20 cellular contexts compared by ENCODE assay signal in the genomic region with DNA sequence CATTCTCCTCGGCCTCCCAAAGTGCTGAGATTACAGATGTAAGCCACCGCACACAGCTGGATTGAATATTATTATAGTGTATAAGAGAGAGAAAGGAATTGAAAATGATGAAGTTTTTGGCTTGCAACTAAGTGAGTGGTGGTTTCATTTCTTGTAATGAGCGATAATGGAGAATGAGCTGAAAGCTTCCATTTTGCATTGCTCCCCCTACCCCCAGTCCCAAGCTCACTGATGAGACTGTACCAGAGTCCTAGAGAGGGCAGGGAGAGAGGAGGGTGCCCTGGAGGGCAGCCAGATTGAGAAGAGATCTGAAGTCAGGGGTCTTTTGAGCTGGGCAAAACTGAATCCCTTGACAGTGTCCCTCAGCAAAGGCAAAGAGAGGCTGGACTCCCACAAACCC. TPM values are rescaled to one million over a fixed set of nuclear protein-coding genes. Genes with fewer than 3 reads are reported as not detected.
DNase-seq lines count a peak whose midpoint lies in the region; ATAC-seq, FAIRE-seq and TF ChIP-seq lines count a peak whose summit lies in the region.
"Had no signal": no experiment of that assay in that cellular context is flagged by ENCODE, and none has a peak within 500 bp of the region (broad histone marks: within the 10 kb centered on the region; RNA-seq: fewer than 3 reads in every experiment).

No MANE protein-coding gene starts in this region.

- no peak for TF ChIP-seq RAD21 in K562 (CRISPR knock-in tag; conservative IDR thresholded peaks at IDR 0.05 in 1 of 2, IDR thresholded peaks at IDR 0.05 in 1 of 2)

- no TSS peak for BruUV-seq in K562 (replicated peaks; lab: Mats Ljungman, UMichigan)

- H3K4me2 ChIP-seq in OCI-LY3 (ENCODE audit: low read length) (peak overlapping the region; percentile 63), K562 (ENCODE audit: insufficient read depth, low read length) (no peak overlapping the region)
- H3K4me2 ChIP-seq: BLaER1 had no signal

- H3K79me2 ChIP-seq in OCI-LY3 (ENCODE audit: low read length) (no peaks in the 10 kb centered on the region), K562 (ENCODE audit: control insufficient read depth, insufficient read depth, low read length) (no peaks in the 10 kb centered on the region)

- TF ChIP-seq CTCF in OCI-LY3 (IDR thresholded peaks at IDR 0.05; ENCODE audit: low read depth, low read length) (no peak), K562 (IDR thresholded peaks at IDR 0.05 in 2 of 3, conservative IDR thresholded peaks at IDR 0.05 in 1 of 3; ENCODE audit: insufficient read depth in 2 of 3, low read depth in 1 of 3, low read length in 3 of 3) (no peak)

- H3K27ac Mint-ChIP-seq in stimulated activated effector memory CD8-positive, alpha-beta T cell treated with anti-CD3 and anti-CD28 coated beads, Interleukin-12 subunit alpha, Interleukin-12 subunit beta, amount 100 ng/mL, for 72 hours, result no peak overlapping the region
- H3K27ac Mint-ChIP-seq in activated T-cell treated with anti-CD3 and anti-CD28 coated beads, Interleukin-2, amount 50 U/mL, for 24 hours, result no peak overlapping the region
- H3K27ac Mint-ChIP-seq: B cell; CD4-positive, CD25-positive, alpha-beta regulatory T cell; CD8-positive, alpha-beta T cell had no signal

- no peak overlapping the region for H3K9ac ChIP-seq in OCI-LY3 (ENCODE audit: low read length)
- peak overlapping the region in 1 of 2 experiments; percentile 68; a peak in 1 of 4 replicates for H3K9ac ChIP-seq in K562 (ENCODE audit: insufficient read depth in 1 of 2, low read depth in 2 of 2, low read length in 2 of 2)
- H3K9ac ChIP-seq: BLaER1 had no signal

- H3K4me1 Mint-ChIP-seq in stimulated activated effector memory CD8-positive, alpha-beta T cell treated with anti-CD3 and anti-CD28 coated beads, Interleukin-12 subunit alpha, Interleukin-12 subunit beta, amount 100 ng/mL, for 72 hours, result no peaks in the 10 kb centered on the region
- H3K4me1 Mint-ChIP-seq in activated T-cell treated with anti-CD3 and anti-CD28 coated beads, Interleukin-2, amount 50 U/mL, for 24 hours (ENCODE audit: low read depth), result peaks cover 3% of the 10 kb centered on the region
- H3K4me1 Mint-ChIP-seq: B cell; CD4-positive, CD25-positive, alpha-beta regulatory T cell had no signal

- peaks cover 18% of the 10 kb centered on the region for H3K4me1 ChIP-seq in OCI-LY3 (ENCODE audit: low read length)
- no peaks in the 10 kb centered on the region; a peak in 1 of 5 replicates for H3K4me1 ChIP-seq in K562 (replicated peaks in 1 of 2; ENCODE audit: control insufficient read depth in 2 of 2, insufficient read depth in 2 of 2, low read length in 2 of 2)
- H3K4me1 ChIP-seq: BLaER1 had no signal

- H3K27me3 ChIP-seq in OCI-LY3 (ENCODE audit: low read depth, low read length), result no peaks in the 10 kb centered on the region
- H3K27me3 ChIP-seq in K562 (ENCODE audit: control insufficient read depth in 2 of 2, insufficient read depth in 2 of 2, low read length in 2 of 2), result no peaks in the 10 kb centered on the region
- H3K27me3 ChIP-seq: BLaER1 had no signal

- FAIRE-seq in GM18507 (lab: Jason Lieb, UNC), result peak; percentile 66
- no peak for FAIRE-seq in K562 (lab: Jason Lieb, UNC)
- FAIRE-seq: A204.1, G401.6, H1 had no signal

- peaks cover 60% of the 10 kb centered on the region for H3K27me3 Mint-ChIP-seq in activated T-cell treated with anti-CD3 and anti-CD28 coated beads, Interleukin-2, amount 50 U/mL, for 24 hours

- no peak for ATAC-seq in K562
- ATAC-seq in stimulated activated effector memory CD8-positive, alpha-beta T cell treated with anti-CD3 and anti-CD28 coated beads, Interleukin-12 subunit alpha, Interleukin-12 subunit beta, amount 100 ng/mL, for 72 hours, result peak; percentile 39
- ATAC-seq: CD8-positive, alpha-beta T cell had no signal

- no peak overlapping the region for H3K4me3 Mint-ChIP-seq in stimulated activated effector memory CD8-positive, alpha-beta T cell treated with anti-CD3 and anti-CD28 coated beads, Interleukin-12 subunit alpha, Interleukin-12 subunit beta, amount 100 ng/mL, for 72 hours
- no peak overlapping the region for H3K4me3 Mint-ChIP-seq in activated T-cell treated with anti-CD3 and anti-CD28 coated beads, Interleukin-2, amount 50 U/mL, for 24 hours
- H3K4me3 Mint-ChIP-seq: B cell; CD4-positive, CD25-positive, alpha-beta regulatory T cell; CD8-positive, alpha-beta T cell had no signal

- no peaks in the 10 kb centered on the region for H3K36me3 Mint-ChIP-seq in stimulated activated effector memory CD8-positive, alpha-beta T cell treated with anti-CD3 and anti-CD28 coated beads, Interleukin-12 subunit alpha, Interleukin-12 subunit beta, amount 100 ng/mL, for 72 hours
- H3K36me3 Mint-ChIP-seq in activated T-cell treated with anti-CD3 and anti-CD28 coated beads, Interleukin-2, amount 50 U/mL, for 24 hours (ENCODE audit: low read depth), result no peaks in the 10 kb centered on the region
- H3K36me3 Mint-ChIP-seq: CD4-positive, CD25-positive, alpha-beta regulatory T cell; CD8-positive, alpha-beta T cell had no signal

- no peaks in the 10 kb centered on the region for H3K9me3 Mint-ChIP-seq in stimulated activated effector memory CD8-positive, alpha-beta T cell treated with anti-CD3 and anti-CD28 coated beads, Interleukin-12 subunit alpha, Interleukin-12 subunit beta, amount 100 ng/mL, for 72 hours
- H3K9me3 Mint-ChIP-seq in activated T-cell treated with anti-CD3 and anti-CD28 coated beads, Interleukin-2, amount 50 U/mL, for 24 hours, result no peaks in the 10 kb centered on the region
- H3K9me3 Mint-ChIP-seq: CD8-positive, alpha-beta T cell had no signal

- intact Hi-C loops in K562 (cut with micrococcal nuclease), result no loop called here

- in situ Hi-C loops in K562 (cut with MboI), result no loop called here

- peak overlapping the region; percentile 43 for H3K4me3 ChIP-seq in OCI-LY3 (ENCODE audit: low read length)
- no peak overlapping the region for H3K4me3 ChIP-seq in K562
- H3K4me3 ChIP-seq: BLaER1 had no signal

- no peaks in the 10 kb centered on the region for H3K9me3 ChIP-seq in OCI-LY3 (ENCODE audit: insufficient read depth, low read length)
- H3K9me3 ChIP-seq in K562 (replicated peaks; ENCODE audit: control insufficient read depth, insufficient read depth, low read depth, low read length), result no peaks in the 10 kb centered on the region
- H3K9me3 ChIP-seq: BLaER1, Caco-2 had no signal

- H2AFZ ChIP-seq in OCI-LY3 (ENCODE audit: low read depth, low read length) (peak overlapping the region; percentile 86), K562 (ENCODE audit: low read depth, low read length) (peak overlapping the region; percentile 52; the same call in 1 of the 2 replicates)

- CTCF ChIA-PET in K562 (lab: Yijun Ruan, JAX; ENCODE audit: low intra/inter-chr PET ratio), result no interaction called here

- no peak for TF ChIP-seq POLR2A in K562 (conservative IDR thresholded peaks at IDR 0.05)

- H3K36me3 ChIP-seq in OCI-LY3 (replicated peaks; ENCODE audit: low read depth, low read length), result no peaks in the 10 kb centered on the region
- H3K36me3 ChIP-seq in K562 (ENCODE audit: control insufficient read depth, insufficient read depth, low read length), result no peaks in the 10 kb centered on the region
- H3K36me3 ChIP-seq: BLaER1 had no signal

- no peak for DNase-seq in GM18507 (ENCODE audit: extremely low spot score, insufficient read length, low read depth)
- DNase-seq in K562 (ENCODE audit: extremely low read depth in 1 of 4, low spot score in 3 of 4), result no peak
- DNase-seq in stimulated activated effector memory CD8-positive, alpha-beta T cell treated with anti-CD3 and anti-CD28 coated beads, Interleukin-12 subunit alpha, Interleukin-12 subunit beta, amount 100 ng/mL, for 72 hours (ENCODE audit: low spot score in 2 of 2), result no peak
- DNase-seq in 8988T, result no peak
- no peak for DNase-seq in NOMO-1 treated with DMSO at 0.1 percent for 48 hours (lab: John Stamatoyannopoulos, UW; ENCODE audit: unreplicated experiment)
- no peak for DNase-seq in activated T-cell treated with anti-CD3 and anti-CD28 coated beads, Interleukin-2, amount 50 U/mL, for 24 hours
- DNase-seq: Caco-2; CD4-positive, CD25-positive, alpha-beta regulatory T cell; CD8-positive, alpha-beta T cell; DMS153; DND-41; H7; HCEC 1CT had no signal

- H4K20me1 ChIP-seq in OCI-LY3 (ENCODE audit: insufficient read depth, low read length) (no peaks in the 10 kb centered on the region), K562 (replicated peaks; ENCODE audit: control insufficient read depth, insufficient read depth, low read length) (no peaks in the 10 kb centered on the region)
- H4K20me1 ChIP-seq: BLaER1 had no signal

- H3K27ac ChIP-seq in OCI-LY3 (ENCODE audit: low read length) (no peak overlapping the region), K562 (ENCODE audit: extremely low read depth, low read depth, low read length) (no peak overlapping the region)
- H3K27ac ChIP-seq: BLaER1, C4-2B had no signal

- WGBS in K562 (ENCODE audit: insufficient coverage, low coverage, missing lambda C conversion rate), result 33% methylated on average over 3 of the region's 3 CpGs

- no peaks in the 10 kb centered on the region for H3K9me1 ChIP-seq in K562 (ENCODE audit: control insufficient read depth, insufficient read depth, low read length)

- POLR2A ChIA-PET in K562 (lab: Yijun Ruan, JAX), result interaction anchor here (0.7 to 1.3 kb wide), 5 partner anchors 8 to 16 kb away, joined by 3 to 4 read pairs (median 3); no protein-coding TSS in a partner anchor

- no peak for TF ChIP-seq EP300 in K562 (IDR thresholded peaks at IDR 0.05; ENCODE audit: low read length)

TF ChIP-seq in K562, 482 proteins besides CTCF, POLR2A, EP300 and RAD21:
- TF ChIP-seq KLF6 (CRISPR knock-in tag; IDR thresholded peaks at IDR 0.05; ENCODE audit: borderline replicate concordance), result no peak

RNA-seq across cellular contexts. Expression of a gene that starts 38.5 kb away (rescaled TPM):
- total RNA-seq in K562 (2011; cell fraction: chromatin; rRNA removed; ENCODE audit: low replicate concordance), result 91.6 and 154 TPM in 2 replicates
- 41.4 and 47.6 TPM in 2 replicates for total RNA-seq in K562 (2011; cell fraction: nucleolus; rRNA removed)
- total RNA-seq in K562 (2011; cell fraction: nucleoplasm; rRNA removed), result 67.2 and 98.1 TPM in 2 replicates
- total RNA-seq in K562 (2014; rRNA removed), result 102 and 124 TPM in 2 replicates
- total RNA-seq in K562 (2014; rRNA removed; fragmentation: Illumina TruSeq; extraction: Trizol), result 89.1 and 102 TPM in 2 replicates
- total RNA-seq in K562 (2015; rRNA removed; fragmentation: Illumina TruSeq; extraction: Trizol), result 89.8 and 90.0 TPM in 2 replicates
- total RNA-seq in K562 (2021), result 105 and 117 TPM in 2 replicates
- 29.6 and 32.5 TPM in 2 replicates for polyA plus RNA-seq in K562 (2011; rRNA removed)
- 44.7 and 48.7 TPM in 2 replicates for polyA plus RNA-seq in K562 (2011; cell fraction: cytosol; rRNA removed)
- 57.0 and 67.8 TPM in 2 replicates for polyA plus RNA-seq in K562 (2011; cell fraction: nucleus; rRNA removed)
- 103 and 163 TPM in 2 replicates for polyA plus RNA-seq in K562 (2012)
- polyA plus RNA-seq in K562 (2014; fragmentation: Illumina TruSeq; extraction: Trizol), result 101 and 107 TPM in 2 replicates
- polyA plus RNA-seq in K562 (2014; fragmentation: Nextera tagmentation; extraction: Ambion mirVana), result 10 to 100 TPM; 72.8 to 76.5 TPM
- polyA plus RNA-seq in K562 (2014; rRNA removed), result 59.6 and 72.3 TPM in 2 replicates
- 47.1 and 55.3 TPM in 2 replicates for polyA minus RNA-seq in K562 (2011; rRNA and poly(A)+ RNA removed)
- 94.4 and 124 TPM in 2 replicates for polyA minus RNA-seq in K562 (2011; cell fraction: cytosol; rRNA and poly(A)+ RNA removed)
- 31.5 and 43.1 TPM in 2 replicates for polyA minus RNA-seq in K562 (2011; cell fraction: nucleus; rRNA and poly(A)+ RNA removed)
